In the genomic region with DNA sequence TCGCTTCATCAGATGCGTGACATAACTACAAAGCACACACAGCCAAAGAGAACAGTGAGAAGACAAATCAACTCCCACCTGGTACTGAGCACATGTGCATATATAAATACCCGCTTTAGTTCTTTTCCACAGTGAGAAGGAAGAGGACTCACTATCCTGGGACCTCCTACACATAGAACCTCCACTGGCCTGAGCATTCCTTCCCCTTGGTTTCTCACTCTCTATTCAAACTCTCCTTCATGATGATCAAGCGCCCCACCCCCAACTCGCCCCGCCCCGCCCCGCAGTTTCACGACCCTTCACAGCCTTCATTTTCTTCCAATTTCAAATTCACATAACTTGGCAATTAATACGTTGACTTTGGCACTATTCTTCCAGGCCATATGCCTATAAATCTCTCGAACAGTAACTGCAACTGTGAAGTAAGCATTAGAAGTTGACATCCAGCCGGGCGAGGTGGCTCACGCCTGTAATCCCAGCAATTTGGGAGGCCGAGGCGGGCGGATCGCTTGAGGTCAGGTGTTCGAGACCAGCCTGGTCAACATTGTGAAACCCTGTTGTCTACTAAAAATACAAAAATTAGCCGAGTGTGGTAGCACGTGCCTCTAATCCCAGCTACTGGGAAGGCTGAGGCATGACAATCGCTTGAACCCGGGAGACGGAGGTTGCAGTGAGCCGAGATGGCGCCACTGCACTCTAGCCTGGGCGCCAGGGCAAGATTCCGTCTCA, we compare ENCODE assay signal across 8 cellular contexts. TPM values are rescaled to one million over a fixed set of nuclear protein-coding genes. Genes with fewer than 3 reads are reported as not detected.
DNase-seq lines count a peak whose midpoint lies in the region; ATAC-seq and TF ChIP-seq lines count a peak whose summit lies in the region.

No MANE protein-coding gene starts in this region.

- no peaks in the 10 kb centered on the region for H3K27me3 Mint-ChIP-seq in T-helper 17 cell

- H3K27ac ChIP-seq in rectal smooth muscle tissue (ENCODE audit: low read depth, low read length), result peak overlapping the region; percentile 84

- H3K4me1 Mint-ChIP-seq in T-helper 17 cell, result peaks cover 26% of the 10 kb centered on the region

- no peaks in the 10 kb centered on the region for H3K9me3 ChIP-seq in T-helper 17 cell (ENCODE audit: control insufficient read depth, low read length, poor library complexity, severe bottlenecking)

- H3K4me3 Mint-ChIP-seq in T-helper 17 cell, result peak overlapping the region; percentile 94

- DNase-seq in T-helper 17 cell, result no peak
- no peak for DNase-seq in fibroblast of villous mesenchyme (ENCODE audit: low read depth)
- DNase-seq in iPS-NIHi11 (ENCODE audit: low spot score), result no peak
- DNase-seq in mesenteric fat pad (ENCODE audit: low spot score), result no peak

- peak overlapping the region; percentile 97 for H3K4me3 ChIP-seq in GM08714 (ENCODE audit: low read length)
- peak overlapping the region; percentile 79 for H3K4me3 ChIP-seq in fibroblast of villous mesenchyme (ENCODE audit: low read depth, low read length)
- H3K4me3 ChIP-seq in rectal smooth muscle tissue (ENCODE audit: low read length), result peak overlapping the region; percentile 97

- peaks cover 14% of the 10 kb centered on the region for H3K36me3 Mint-ChIP-seq in T-helper 17 cell (ENCODE audit: low read depth)

- TF ChIP-seq CTCF in fibroblast of villous mesenchyme (IDR thresholded peaks at IDR 0.05; ENCODE audit: insufficient read depth, low read depth, low read length), result no peak

- H3K36me3 ChIP-seq in rectal smooth muscle tissue (ENCODE audit: control insufficient read depth, insufficient read depth, low read length), result peaks cover 24% of the 10 kb centered on the region

- peak overlapping the region; percentile 95 for H3K27ac Mint-ChIP-seq in T-helper 17 cell

- peaks cover 9% of the 10 kb centered on the region for H3K4me1 ChIP-seq in rectal smooth muscle tissue (ENCODE audit: control insufficient read depth, insufficient read depth, low read length)

- no peaks in the 10 kb centered on the region for H3K27me3 ChIP-seq in rectal smooth muscle tissue (ENCODE audit: control insufficient read depth, insufficient read depth, low read length)

- peak overlapping the region; percentile 74 for H3K9ac ChIP-seq in rectal smooth muscle tissue (ENCODE audit: low read length)

- ATAC-seq in T-helper 17 cell (no peak), GM21576 (IDR thresholded peaks at IDR 0.05; ENCODE audit: unreplicated experiment) (no peak), HG03095 (IDR thresholded peaks at IDR 0.05; ENCODE audit: unreplicated experiment) (no peak)

RNA-seq across cellular contexts. Expression of a gene that starts 1.1 kb away (rescaled TPM):
- 1,000 to 10,000 TPM; 2,730 to 2,799 TPM for total RNA-seq in T-helper 17 cell
- total RNA-seq in fibroblast of villous mesenchyme, result 1,123 and 1,371 TPM in 2 replicates
- 1,281 TPM for total RNA-seq in mesenteric fat pad
